In the genomic region with DNA sequence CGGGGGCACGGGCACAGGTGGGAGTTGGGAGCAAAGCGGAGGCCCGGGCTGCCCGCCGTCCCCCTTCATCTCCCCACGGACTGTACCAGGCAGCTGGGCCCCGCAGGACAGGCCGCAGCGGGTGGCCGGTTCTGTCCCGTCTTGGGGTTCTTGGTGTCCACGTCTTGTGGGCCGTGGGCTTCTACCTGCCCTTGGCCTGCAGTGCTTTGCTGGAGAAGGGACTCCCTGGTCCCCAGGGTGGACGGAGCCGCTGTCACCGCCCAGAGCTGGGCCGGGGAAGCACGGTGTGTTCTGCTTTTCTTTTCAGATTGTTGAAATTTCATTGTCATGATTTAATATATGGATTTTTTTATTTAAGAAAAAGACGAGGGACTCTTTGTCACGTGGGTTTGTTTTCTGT, we compare ENCODE assay signal across 1 cellular context.
TF ChIP-seq lines count a peak whose summit lies in the region.

No MANE protein-coding gene starts in this region.

TF ChIP-seq in H1, 55 proteins besides CTCF, POLR2A, EP300 and RAD21:
- TF ChIP-seq CHD1 (IDR thresholded peaks at IDR 0.05; ENCODE audit: low read depth, low read length): no peak
- no peak for TF ChIP-seq JUN (IDR thresholded peaks at IDR 0.05; ENCODE audit: low read depth, low read length)
- no peak for TF ChIP-seq RXRA (IDR thresholded peaks at IDR 0.05; ENCODE audit: insufficient read depth, low read depth, low read length)
